Comparison of ENCODE assay signal across 14 cellular contexts in genomic region chr1:51063121-51063520, GRCh38. TPM values are rescaled to one million over a fixed set of nuclear protein-coding genes. Genes with fewer than 3 reads are reported as not detected.
DNase-seq lines count a peak whose midpoint lies in the region; ATAC-seq, FAIRE-seq and TF ChIP-seq lines count a peak whose summit lies in the region.
"Had no signal": no experiment of that assay in that cellular context is flagged by ENCODE, and none has a peak within 500 bp of the region (broad histone marks: within the 10 kb centered on the region; RNA-seq: fewer than 3 reads in every experiment).

No MANE protein-coding gene starts in this region.

- ATAC-seq in GM21786 (IDR thresholded peaks at IDR 0.05; ENCODE audit: unreplicated experiment) (no peak), GM18873 (IDR thresholded peaks at IDR 0.05; ENCODE audit: low FRiP score, unreplicated experiment) (no peak)
- ATAC-seq: GM12878, heart left ventricle had no signal

- no peak for TF ChIP-seq POLR2A in GM12892 (IDR thresholded peaks at IDR 0.05; ENCODE audit: low read depth, low read length)

- no peak for FAIRE-seq in GM12892 (lab: Jason Lieb, UNC)
- FAIRE-seq: GM12878 had no signal

- DNase-seq in AG08395 (ENCODE audit: low spot score) (peak; percentile 82), HT-29 (ENCODE audit: low spot score) (peak; percentile 44), astrocyte of the hippocampus (ENCODE audit: low read depth, low spot score) (peak; percentile 95), iris pigment epithelial cell (ENCODE audit: low read depth) (peak; percentile 96), GM12892 (ENCODE audit: insufficient read length) (no peak), COLO668 (lab: John Stamatoyannopoulos, UW; ENCODE audit: unreplicated experiment) (no peak)
- DNase-seq: C1 segment of cervical spinal cord, cerebellar nuclear complex, heart left ventricle, NCI-H187 treated with DMSO at 0.1 percent for 48 hours, sigmoid colon had no signal

RNA-seq across cellular contexts. Expression of gene C1orf185, which starts 38.9 kb away (rescaled TPM):
- not detected in 2 replicates for total RNA-seq in HT-29 (2014; rRNA removed; shearing (Covaris generic))
- polyA plus RNA-seq in GM12892 (2012; ENCODE audit: missing spikeins) = not detected
- total RNA-seq: heart left ventricle, sigmoid colon had no signal
- polyA plus RNA-seq: GM12878, heart left ventricle, sigmoid colon had no signal

Comparison
In these comparisons a context has a peak if more than half of its experiments do, and no peak if none do; other contexts are left out.
1. DNase-seq: peak in AG08395 (single experiment), HT-29 (single experiment), astrocyte of the hippocampus (single experiment) and iris pigment epithelial cell (single experiment); none in GM12892 (single experiment) and COLO668 (single experiment).